In genomic region chrX:39445336-39445735, GRCh38 we compare ENCODE assay signal across 9 cellular contexts.
DNase-seq lines count a peak whose midpoint lies in the region; ATAC-seq and TF ChIP-seq lines count a peak whose summit lies in the region.
"Had no signal": no experiment of that assay in that cellular context is flagged by ENCODE, and none has a peak within 500 bp of the region (broad histone marks: within the 10 kb centered on the region; RNA-seq: fewer than 3 reads in every experiment).

No MANE protein-coding gene starts in this region.

- TF ChIP-seq EP300 in transverse colon (IDR thresholded peaks at IDR 0.05; ENCODE audit: low read depth) = no peak

- H3K36me3 ChIP-seq in heart left ventricle = no peaks in the 10 kb centered on the region
- no peaks in the 10 kb centered on the region for H3K36me3 ChIP-seq in hepatocyte (replicated peaks; ENCODE audit: insufficient read depth, low read depth)
- no peaks in the 10 kb centered on the region for H3K36me3 ChIP-seq in transverse colon
- H3K36me3 ChIP-seq in spleen = no peaks in the 10 kb centered on the region
- H3K36me3 ChIP-seq: pancreas had no signal

- ATAC-seq in heart left ventricle (no peak), Right ventricle myocardium inferior (no peak), HG03571 (IDR thresholded peaks at IDR 0.05; ENCODE audit: unreplicated experiment) (no peak), GM21528 (IDR thresholded peaks at IDR 0.05; ENCODE audit: low FRiP score, unreplicated experiment) (no peak)
- ATAC-seq: pancreas had no signal

- intact Hi-C loops in heart left ventricle (cut with DNase I) = loop anchor here in 2 of 10 donors (5.0 to 10.0 kb wide), 2 partner anchors 181 to 183 kb away; no protein-coding TSS in a partner anchor
- intact Hi-C loops in Right ventricle myocardium inferior (cut with DNase I) = no loop called here
- intact Hi-C loops in transverse colon (cut with DNase I; ENCODE audit: low total_unique reads) = no loop called here
- intact Hi-C loops in spleen (cut with DNase I; ENCODE audit: low total_unique reads) = no loop called here

- TF ChIP-seq CTCF in heart left ventricle (IDR thresholded peaks at IDR 0.05) = peak in 11 of 12 donors; percentile 9 to 45 (median 22)
- peak; percentile 32 for TF ChIP-seq CTCF in hepatocyte (IDR thresholded peaks at IDR 0.05; ENCODE audit: poor library complexity)
- peak; percentile 26 to 35 (median 28) for TF ChIP-seq CTCF in transverse colon (IDR thresholded peaks at IDR 0.05)
- TF ChIP-seq CTCF in spleen (IDR thresholded peaks at IDR 0.05 in 8 of 11, conservative IDR thresholded peaks at IDR 0.05 in 3 of 11) = peak in 5 of 11 experiments; percentile 8 to 36 (median 21)

- no peak for DNase-seq in heart left ventricle
- no peak for DNase-seq in Right ventricle myocardium inferior (ENCODE audit: missing footprints)
- peak; percentile 72 to 75 for DNase-seq in activated CD4-positive, alpha-beta T cell treated with anti-CD3 and anti-CD28 coated beads, Interleukin-2, amount 50 U/mL, for 48 hours
- DNase-seq in hepatocyte (ENCODE audit: low spot score) = no peak
- peak; percentile 20 for DNase-seq in transverse colon
- no peak for DNase-seq in spleen

- H3K79me2 ChIP-seq in hepatocyte = no peaks in the 10 kb centered on the region

- H3K9me2 ChIP-seq in hepatocyte (replicated peaks; ENCODE audit: insufficient read depth) = no peaks in the 10 kb centered on the region

- H3K27me3 ChIP-seq in heart left ventricle (peaks cover 0 to 10% (median 0%) of the 10 kb centered on the region in 9 donors), hepatocyte (no peaks in the 10 kb centered on the region), transverse colon (no peaks in the 10 kb centered on the region), spleen (replicated peaks in 1 of 7) (peaks cover 0 to 5% (median 0%) of the 10 kb centered on the region in 7 donors)

- H3K4me3 ChIP-seq in heart left ventricle (no peak overlapping the region), hepatocyte (no peak overlapping the region), transverse colon (no peak overlapping the region), spleen (no peak overlapping the region)
- H3K4me3 ChIP-seq: pancreas had no signal

- TF ChIP-seq POLR2A in heart left ventricle (IDR thresholded peaks at IDR 0.05) = no peak
- TF ChIP-seq POLR2A in transverse colon (IDR thresholded peaks at IDR 0.05) = no peak
- TF ChIP-seq POLR2A in spleen (IDR thresholded peaks at IDR 0.05) = no peak

- no peak overlapping the region for H3K27ac ChIP-seq in heart left ventricle
- H3K27ac ChIP-seq in hepatocyte = no peak overlapping the region
- no peak overlapping the region for H3K27ac ChIP-seq in transverse colon
- H3K27ac ChIP-seq in spleen = no peak overlapping the region
- H3K27ac ChIP-seq: pancreas had no signal

- H3K4me1 ChIP-seq in heart left ventricle = no peaks in the 10 kb centered on the region
- peaks cover 5% of the 10 kb centered on the region for H3K4me1 ChIP-seq in hepatocyte (ENCODE audit: insufficient read depth)
- H3K4me1 ChIP-seq in transverse colon = no peaks in the 10 kb centered on the region
- H3K4me1 ChIP-seq in spleen = peaks cover 0 to 8% (median 2%) of the 10 kb centered on the region in 6 donors
- H3K4me1 ChIP-seq: pancreas had no signal

- no peak overlapping the region for H2AFZ ChIP-seq in hepatocyte

- H3K4me2 ChIP-seq in hepatocyte = no peak overlapping the region

- WGBS in heart left ventricle, 4 donors = 65 to 90% (median 79%) methylated on average over 4 of the region's 4 CpGs
- 68% methylated on average over 4 of the region's 4 CpGs for WGBS in hepatocyte (ENCODE audit: low lambda C conversion rate, missing lambda C conversion rate)
- WGBS in transverse colon (ENCODE audit: low coverage in 1 of 2), 2 donors = 84% methylated on average over 4 of the region's 4 CpGs; no CpG with 5 or more reads in 1 of the 2 donors
- WGBS in spleen, 5 donors = 58 to 91% (median 67%) methylated on average over 4 of the region's 4 CpGs

- no peaks in the 10 kb centered on the region for H4K20me1 ChIP-seq in hepatocyte (ENCODE audit: insufficient read depth, poor library complexity, severe bottlenecking)

- H3K9me3 ChIP-seq in heart left ventricle (no peaks in the 10 kb centered on the region), hepatocyte (ENCODE audit: low read depth) (no peaks in the 10 kb centered on the region), transverse colon (no peaks in the 10 kb centered on the region), spleen (no peaks in the 10 kb centered on the region)
- H3K9me3 ChIP-seq: pancreas had no signal

- in situ Hi-C loops in transverse colon (cut with MboI; ENCODE audit: low pct_ligation_motif_present in 1 of 4, low pct_unique_long_range_greater_than_20kb in 1 of 4, low sequenced_read_pairs in 3 of 4) = no loop called here

Comparison
In these comparisons a context has a peak if more than half of its experiments do, and no peak if none do; other contexts are left out.
1. DNase-seq: peak in activated CD4-positive, alpha-beta T cell treated with anti-CD3 and anti-CD28 coated beads, Interleukin-2, amount 50 U/mL, for 48 hours (2 of 2) and transverse colon (single experiment); none in heart left ventricle (0 of 5), Right ventricle myocardium inferior (single experiment), hepatocyte (single experiment) and spleen (single experiment).